Comparison of ENCODE assay signal across 24 cellular contexts in the genomic region with DNA sequence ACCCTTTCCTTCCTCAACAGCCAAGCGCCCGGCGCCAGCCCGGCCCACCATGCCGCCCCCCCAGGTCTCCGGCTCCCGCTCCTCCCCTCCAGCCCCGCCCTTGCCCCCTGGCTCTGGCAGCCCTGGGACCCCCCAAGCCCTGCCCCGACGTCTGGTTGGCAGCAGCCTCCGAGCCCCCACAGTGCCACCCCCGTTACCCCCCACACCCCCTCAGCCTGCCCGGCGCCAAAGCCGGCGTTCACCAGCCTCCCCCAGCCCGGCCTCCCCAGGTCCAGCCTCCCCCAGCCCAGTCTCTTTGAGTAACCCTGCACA.
"Had no signal": no experiment of that assay in that cellular context is flagged by ENCODE, and none has a peak within 500 bp of the region (broad histone marks: within the 10 kb centered on the region; RNA-seq: fewer than 3 reads in every experiment).

No MANE protein-coding gene starts in this region.

- DNase-seq: activated CD4-positive, alpha-beta memory T cell treated with anti-CD3 and anti-CD28 coated beads for 36 hours; activated CD4-positive, alpha-beta T cell treated with anti-CD3 and anti-CD28 coated beads for 36 hours; activated CD4-positive, alpha-beta T cell treated with anti-CD3 and anti-CD28 coated beads, Interleukin-2, amount 10 ng/mL, durations not matched to agents 24 days and 14 days; activated CD4-positive, CD25-positive, alpha-beta regulatory T cell; activated CD4-positive, CD25-positive, alpha-beta regulatory T cell treated with anti-CD3 and anti-CD28 coated beads, Interleukin-2, amount 50 U/mL, for 72 hours; activated CD8-positive, alpha-beta memory T cell treated with anti-CD3 and anti-CD28 coated beads, Interleukin-2, amount 10 ng/mL, durations not matched to agents 7 days and 5 days; activated CD8-positive, alpha-beta memory T cell treated with anti-CD3 and anti-CD28 coated beads, Interleukin-2, amount 50 U/mL, for 4 hours; activated CD8-positive, alpha-beta T cell treated with anti-CD3 and anti-CD28 coated beads, Interleukin-2, amount 10 ng/mL, durations not matched to agents 7 days and 5 days; activated effector memory CD4-positive, alpha-beta T cell treated with anti-CD3 and anti-CD28 coated beads, Interleukin-2, amount 50 U/mL, for 16 hours; activated naive CD4-positive, alpha-beta T cell treated with anti-CD3 and anti-CD28 coated beads for 36 hours; activated naive CD8-positive, alpha-beta T cell treated with anti-CD3 and anti-CD28 coated beads for 36 hours; activated naive CD8-positive, alpha-beta T cell treated with anti-CD3 and anti-CD28 coated beads, Interleukin-2, amount 50 U/mL, for 24 hours; activated T-cell treated with anti-CD3 and anti-CD28 coated beads, Interleukin-2, amount 50 U/mL, for 1 hour; activated T-cell treated with anti-CD3 and anti-CD28 coated beads, Interleukin-2, amount 50 U/mL, for 48 hours; amygdala; aorta; body of pancreas; caudate nucleus; effector memory CD4-positive, alpha-beta T cell; endodermal cell; foreskin fibroblast; T-helper 2 cell had no signal

- H3K27me3 ChIP-seq: adrenal gland, body of pancreas had no signal

- H3K27ac ChIP-seq: body of pancreas had no signal

- H3K4me3 ChIP-seq: adrenal gland, body of pancreas had no signal

- ATAC-seq: activated CD4-positive, alpha-beta T cell treated with anti-CD3 and anti-CD28 coated beads for 36 hours; activated CD8-positive, alpha-beta memory T cell treated with anti-CD3 and anti-CD28 coated beads, Interleukin-2, amount 10 ng/mL, durations not matched to agents 7 days and 5 days; activated CD8-positive, alpha-beta T cell treated with anti-CD3 and anti-CD28 coated beads, Interleukin-2, amount 10 ng/mL, durations not matched to agents 7 days and 5 days; activated naive CD8-positive, alpha-beta T cell treated with anti-CD3 and anti-CD28 coated beads, Interleukin-2, amount 50 U/mL, for 24 hours; body of pancreas; esophagus mucosa had no signal

- H3K9me3 ChIP-seq: adrenal gland, body of pancreas had no signal
